ENCODE assay signal across 33 cellular contexts in genomic region chr16:86868070-86868469, GRCh38.
"Had no signal": no experiment of that assay in that cellular context is flagged by ENCODE, and none has a peak within 500 bp of the region (broad histone marks: within the 10 kb centered on the region; RNA-seq: fewer than 3 reads in every experiment).

No MANE protein-coding gene starts in this region.

- ATAC-seq: activated CD4-positive, alpha-beta T cell treated with anti-CD3 and anti-CD28 coated beads for 36 hours; activated CD8-positive, alpha-beta memory T cell treated with anti-CD3 and anti-CD28 coated beads, Interleukin-2, amount 10 ng/mL, durations not matched to agents 7 days and 5 days; activated CD8-positive, alpha-beta T cell treated with anti-CD3 and anti-CD28 coated beads, Interleukin-2, amount 10 ng/mL, durations not matched to agents 7 days and 5 days; activated naive CD8-positive, alpha-beta T cell treated with anti-CD3 and anti-CD28 coated beads, Interleukin-2, amount 50 U/mL, for 24 hours; esophagus mucosa; gastroesophageal sphincter; heart right ventricle had no signal

- H3K27ac Mint-ChIP-seq: activated CD4-positive, alpha-beta memory T cell treated with anti-CD3 and anti-CD28 coated beads for 36 hours; activated CD4-positive, alpha-beta T cell treated with anti-CD3 and anti-CD28 coated beads for 36 hours; activated CD4-positive, alpha-beta T cell treated with anti-CD3 and anti-CD28 coated beads, Interleukin-2, amount 10 ng/mL, durations not matched to agents 24 days and 14 days; activated CD8-positive, alpha-beta memory T cell treated with anti-CD3 and anti-CD28 coated beads, Interleukin-2, amount 10 ng/mL, durations not matched to agents 7 days and 5 days; activated CD8-positive, alpha-beta T cell treated with anti-CD3 and anti-CD28 coated beads, Interleukin-2, amount 10 ng/mL, durations not matched to agents 7 days and 5 days; activated naive CD4-positive, alpha-beta T cell treated with anti-CD3 and anti-CD28 coated beads for 36 hours; activated naive CD4-positive, alpha-beta T cell treated with anti-CD3 and anti-CD28 coated beads, Interleukin-2, amount 50 U/mL, for 24 hours; activated naive CD8-positive, alpha-beta T cell treated with anti-CD3 and anti-CD28 coated beads for 36 hours; activated naive CD8-positive, alpha-beta T cell treated with anti-CD3 and anti-CD28 coated beads, Interleukin-2, amount 50 U/mL, for 24 hours; activated T-helper 1 cell treated with anti-CD3 and anti-CD28 coated beads, Interleukin-12 subunit alpha, Interleukin-12 subunit beta, Interleukin-2, Interleukin-4 antibody, amounts not matched to agents 30 ng/mL and 10 ng/mL and 1 ng/mL, durations not matched to agents 14 hours and 24 hours and 36 hours; activated T-helper 2 cell treated with anti-CD3 and anti-CD28 coated beads, Interferon-gamma antibody, Interleukin-2, Interleukin-4, amounts not matched to agents 10 μg/mL and 5 μg/mL and 100 μg/mL, durations not matched to agents 14 hours and 24 hours and 36 hours; dendritic cell treated with granulocyte-macrophage colony-stimulating factor and Interleukin-4, amounts not matched to agents 40 ng/mL and 50 ng/mL, for 4 days; endodermal cell had no signal

- H3K4me1 ChIP-seq: adrenal gland, breast epithelium had no signal

- H3K27me3 Mint-ChIP-seq: activated CD4-positive, alpha-beta memory T cell treated with anti-CD3 and anti-CD28 coated beads for 36 hours; activated CD4-positive, alpha-beta T cell treated with anti-CD3 and anti-CD28 coated beads, Interleukin-2, amount 10 ng/mL, durations not matched to agents 24 days and 14 days; activated CD8-positive, alpha-beta memory T cell treated with anti-CD3 and anti-CD28 coated beads, Interleukin-2, amount 10 ng/mL, durations not matched to agents 7 days and 5 days; activated naive CD8-positive, alpha-beta T cell treated with anti-CD3 and anti-CD28 coated beads for 36 hours had no signal

- DNase-seq: activated CD4-positive, alpha-beta memory T cell treated with anti-CD3 and anti-CD28 coated beads for 36 hours; activated CD4-positive, alpha-beta T cell treated with anti-CD3 and anti-CD28 coated beads for 36 hours; activated CD4-positive, alpha-beta T cell treated with anti-CD3 and anti-CD28 coated beads, Interleukin-2, amount 10 ng/mL, durations not matched to agents 24 days and 14 days; activated CD4-positive, CD25-positive, alpha-beta regulatory T cell; activated CD4-positive, CD25-positive, alpha-beta regulatory T cell treated with anti-CD3 and anti-CD28 coated beads, Interleukin-2, amount 50 U/mL, for 72 hours; activated CD8-positive, alpha-beta memory T cell treated with anti-CD3 and anti-CD28 coated beads, Interleukin-2, amount 10 ng/mL, durations not matched to agents 7 days and 5 days; activated CD8-positive, alpha-beta memory T cell treated with anti-CD3 and anti-CD28 coated beads, Interleukin-2, amount 50 U/mL, for 4 hours; activated CD8-positive, alpha-beta T cell treated with anti-CD3 and anti-CD28 coated beads, Interleukin-2, amount 10 ng/mL, durations not matched to agents 7 days and 5 days; activated effector memory CD4-positive, alpha-beta T cell treated with anti-CD3 and anti-CD28 coated beads, Interleukin-2, amount 50 U/mL, for 16 hours; activated naive CD4-positive, alpha-beta T cell treated with anti-CD3 and anti-CD28 coated beads for 36 hours; activated naive CD8-positive, alpha-beta T cell treated with anti-CD3 and anti-CD28 coated beads for 36 hours; activated naive CD8-positive, alpha-beta T cell treated with anti-CD3 and anti-CD28 coated beads, Interleukin-2, amount 50 U/mL, for 24 hours; activated T-cell treated with anti-CD3 and anti-CD28 coated beads, Interleukin-2, amount 50 U/mL, for 1 hour; activated T-cell treated with anti-CD3 and anti-CD28 coated beads, Interleukin-2, amount 50 U/mL, for 48 hours; adrenal gland; dorsolateral prefrontal cortex; effector memory CD4-positive, alpha-beta T cell; endodermal cell; foreskin melanocyte; heart right ventricle; T-helper 2 cell had no signal

- H3K27me3 ChIP-seq: adrenal gland, ascending aorta, cardiac muscle cell had no signal

- H3K9me3 Mint-ChIP-seq: activated naive CD4-positive, alpha-beta T cell treated with anti-CD3 and anti-CD28 coated beads, Interleukin-2, amount 50 U/mL, for 24 hours; activated naive CD8-positive, alpha-beta T cell treated with anti-CD3 and anti-CD28 coated beads for 36 hours; activated naive CD8-positive, alpha-beta T cell treated with anti-CD3 and anti-CD28 coated beads, Interleukin-2, amount 50 U/mL, for 24 hours; activated T-helper 2 cell treated with anti-CD3 and anti-CD28 coated beads, Interferon-gamma antibody, Interleukin-2, Interleukin-4, amounts not matched to agents 10 μg/mL and 5 μg/mL and 100 μg/mL, durations not matched to agents 14 hours and 24 hours and 36 hours; central memory CD8-positive, alpha-beta T cell; dendritic cell treated with granulocyte-macrophage colony-stimulating factor and Interleukin-4, amounts not matched to agents 40 ng/mL and 50 ng/mL, for 4 days; endodermal cell had no signal

- H3K36me3 ChIP-seq: adrenal gland, ascending aorta, breast epithelium, cardiac muscle cell, gastroesophageal sphincter, heart right ventricle had no signal

- H3K36me3 Mint-ChIP-seq: activated CD4-positive, alpha-beta memory T cell treated with anti-CD3 and anti-CD28 coated beads for 36 hours; activated CD8-positive, alpha-beta memory T cell treated with anti-CD3 and anti-CD28 coated beads, Interleukin-2, amount 10 ng/mL, durations not matched to agents 7 days and 5 days; activated naive CD4-positive, alpha-beta T cell treated with anti-CD3 and anti-CD28 coated beads, Interleukin-2, amount 50 U/mL, for 24 hours; activated naive CD8-positive, alpha-beta T cell treated with anti-CD3 and anti-CD28 coated beads for 36 hours; brain had no signal

- H3K4me3 Mint-ChIP-seq: activated CD4-positive, alpha-beta memory T cell treated with anti-CD3 and anti-CD28 coated beads for 36 hours; activated CD4-positive, alpha-beta T cell treated with anti-CD3 and anti-CD28 coated beads for 36 hours; activated CD4-positive, alpha-beta T cell treated with anti-CD3 and anti-CD28 coated beads, Interleukin-2, amount 10 ng/mL, durations not matched to agents 24 days and 14 days; activated CD8-positive, alpha-beta memory T cell treated with anti-CD3 and anti-CD28 coated beads, Interleukin-2, amount 10 ng/mL, durations not matched to agents 7 days and 5 days; activated CD8-positive, alpha-beta T cell treated with anti-CD3 and anti-CD28 coated beads, Interleukin-2, amount 10 ng/mL, durations not matched to agents 7 days and 5 days; activated naive CD4-positive, alpha-beta T cell treated with anti-CD3 and anti-CD28 coated beads for 36 hours; activated naive CD4-positive, alpha-beta T cell treated with anti-CD3 and anti-CD28 coated beads, Interleukin-2, amount 50 U/mL, for 24 hours; activated naive CD8-positive, alpha-beta T cell treated with anti-CD3 and anti-CD28 coated beads for 36 hours; activated naive CD8-positive, alpha-beta T cell treated with anti-CD3 and anti-CD28 coated beads, Interleukin-2, amount 50 U/mL, for 24 hours; activated T-helper 1 cell treated with anti-CD3 and anti-CD28 coated beads, Interleukin-12 subunit alpha, Interleukin-12 subunit beta, Interleukin-2, Interleukin-4 antibody, amounts not matched to agents 30 ng/mL and 10 ng/mL and 1 ng/mL, durations not matched to agents 14 hours and 24 hours and 36 hours; brain; central memory CD8-positive, alpha-beta T cell; dendritic cell treated with granulocyte-macrophage colony-stimulating factor and Interleukin-4, amounts not matched to agents 40 ng/mL and 50 ng/mL, for 4 days; endodermal cell had no signal

- H3K9me3 ChIP-seq: adrenal gland, ascending aorta had no signal

- H3K27ac ChIP-seq: adrenal gland, ascending aorta, breast epithelium, cardiac muscle cell, coronary artery, dorsolateral prefrontal cortex, gastroesophageal sphincter had no signal

- H3K4me1 Mint-ChIP-seq: activated CD4-positive, alpha-beta T cell treated with anti-CD3 and anti-CD28 coated beads for 36 hours; activated CD4-positive, alpha-beta T cell treated with anti-CD3 and anti-CD28 coated beads, Interleukin-2, amount 10 ng/mL, durations not matched to agents 24 days and 14 days; activated CD8-positive, alpha-beta memory T cell treated with anti-CD3 and anti-CD28 coated beads, Interleukin-2, amount 10 ng/mL, durations not matched to agents 7 days and 5 days; activated naive CD4-positive, alpha-beta T cell treated with anti-CD3 and anti-CD28 coated beads, Interleukin-2, amount 50 U/mL, for 24 hours; activated naive CD8-positive, alpha-beta T cell treated with anti-CD3 and anti-CD28 coated beads, Interleukin-2, amount 50 U/mL, for 24 hours; central memory CD8-positive, alpha-beta T cell; endodermal cell had no signal

- H3K4me3 ChIP-seq: adrenal gland, ascending aorta, breast epithelium, cardiac muscle cell, coronary artery, dorsolateral prefrontal cortex, gastroesophageal sphincter, heart right ventricle had no signal
